Comparison of ENCODE assay signal across 1 cellular context in the genomic region with DNA sequence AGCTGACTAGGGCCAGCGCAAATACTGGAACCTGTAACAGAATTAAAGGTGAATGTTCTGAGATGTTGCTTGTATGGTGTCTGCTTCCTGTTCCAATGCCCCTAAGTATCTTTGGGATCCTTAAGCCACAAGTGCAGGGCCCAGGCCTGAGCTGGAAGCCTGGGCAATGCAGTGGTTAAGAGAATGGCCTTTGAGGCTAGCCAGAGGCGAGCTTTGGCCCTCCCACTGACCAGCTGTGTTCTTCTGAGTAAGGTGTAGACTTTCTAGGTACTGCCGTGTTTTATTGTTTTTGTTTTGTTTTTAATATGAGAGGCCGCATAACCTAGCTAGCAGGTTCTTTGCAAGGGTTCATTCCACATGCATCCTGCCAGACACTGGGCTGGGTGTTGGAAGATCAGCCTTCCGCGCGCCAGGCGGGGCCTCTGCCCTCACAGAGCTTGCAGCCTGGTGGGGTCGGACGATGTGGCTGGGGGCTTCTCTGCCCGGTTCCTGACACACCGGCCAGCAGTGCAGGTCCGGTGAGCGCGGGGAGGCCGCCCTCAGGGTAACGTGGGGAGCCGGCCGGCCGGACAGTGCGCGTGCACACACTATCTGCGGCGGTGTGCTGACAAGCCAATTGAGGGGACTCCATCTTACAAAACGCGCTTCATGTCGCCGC.
A peak's percentile ranks its signal among the peaks of the same experiment; 100 is the strongest.
TF ChIP-seq lines count a peak whose summit lies in the region.

No MANE protein-coding gene starts in this region.

TF ChIP-seq in HepG2, 621 proteins besides CTCF, POLR2A, EP300 and RAD21 (continued from another document and continues in another):
- TF ChIP-seq, protein P1, sequence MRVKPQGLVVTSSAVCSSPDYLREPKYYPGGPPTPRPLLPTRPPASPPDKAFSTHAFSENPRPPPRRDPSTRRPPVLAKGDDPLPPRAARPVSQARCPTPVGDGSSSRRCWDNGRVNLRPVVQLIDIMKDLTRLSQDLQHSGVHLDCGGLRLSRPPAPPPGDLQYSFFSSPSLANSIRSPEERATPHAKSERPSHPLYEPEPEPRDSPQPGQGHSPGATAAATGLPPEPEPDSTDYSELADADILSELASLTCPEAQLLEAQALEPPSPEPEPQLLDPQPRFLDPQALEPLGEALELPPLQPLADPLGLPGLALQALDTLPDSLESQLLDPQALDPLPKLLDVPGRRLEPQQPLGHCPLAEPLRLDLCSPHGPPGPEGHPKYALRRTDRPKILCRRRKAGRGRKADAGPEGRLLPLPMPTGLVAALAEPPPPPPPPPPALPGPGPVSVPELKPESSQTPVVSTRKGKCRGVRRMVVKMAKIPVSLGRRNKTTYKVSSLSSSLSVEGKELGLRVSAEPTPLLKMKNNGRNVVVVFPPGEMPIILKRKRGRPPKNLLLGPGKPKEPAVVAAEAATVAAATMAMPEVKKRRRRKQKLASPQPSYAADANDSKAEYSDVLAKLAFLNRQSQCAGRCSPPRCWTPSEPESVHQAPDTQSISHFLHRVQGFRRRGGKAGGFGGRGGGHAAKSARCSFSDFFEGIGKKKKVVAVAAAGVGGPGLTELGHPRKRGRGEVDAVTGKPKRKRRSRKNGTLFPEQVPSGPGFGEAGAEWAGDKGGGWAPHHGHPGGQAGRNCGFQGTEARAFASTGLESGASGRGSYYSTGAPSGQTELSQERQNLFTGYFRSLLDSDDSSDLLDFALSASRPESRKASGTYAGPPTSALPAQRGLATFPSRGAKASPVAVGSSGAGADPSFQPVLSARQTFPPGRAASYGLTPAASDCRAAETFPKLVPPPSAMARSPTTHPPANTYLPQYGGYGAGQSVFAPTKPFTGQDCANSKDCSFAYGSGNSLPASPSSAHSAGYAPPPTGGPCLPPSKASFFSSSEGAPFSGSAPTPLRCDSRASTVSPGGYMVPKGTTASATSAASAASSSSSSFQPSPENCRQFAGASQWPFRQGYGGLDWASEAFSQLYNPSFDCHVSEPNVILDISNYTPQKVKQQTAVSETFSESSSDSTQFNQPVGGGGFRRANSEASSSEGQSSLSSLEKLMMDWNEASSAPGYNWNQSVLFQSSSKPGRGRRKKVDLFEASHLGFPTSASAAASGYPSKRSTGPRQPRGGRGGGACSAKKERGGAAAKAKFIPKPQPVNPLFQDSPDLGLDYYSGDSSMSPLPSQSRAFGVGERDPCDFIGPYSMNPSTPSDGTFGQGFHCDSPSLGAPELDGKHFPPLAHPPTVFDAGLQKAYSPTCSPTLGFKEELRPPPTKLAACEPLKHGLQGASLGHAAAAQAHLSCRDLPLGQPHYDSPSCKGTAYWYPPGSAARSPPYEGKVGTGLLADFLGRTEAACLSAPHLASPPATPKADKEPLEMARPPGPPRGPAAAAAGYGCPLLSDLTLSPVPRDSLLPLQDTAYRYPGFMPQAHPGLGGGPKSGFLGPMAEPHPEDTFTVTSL (CRISPR knock-in tag; IDR thresholded peaks at IDR 0.05; ENCODE audit: borderline replicate concordance) = 0 out of 2 replicates have a peak, but pooled peaks have one; percentile 36
- TF ChIP-seq, protein P2, sequence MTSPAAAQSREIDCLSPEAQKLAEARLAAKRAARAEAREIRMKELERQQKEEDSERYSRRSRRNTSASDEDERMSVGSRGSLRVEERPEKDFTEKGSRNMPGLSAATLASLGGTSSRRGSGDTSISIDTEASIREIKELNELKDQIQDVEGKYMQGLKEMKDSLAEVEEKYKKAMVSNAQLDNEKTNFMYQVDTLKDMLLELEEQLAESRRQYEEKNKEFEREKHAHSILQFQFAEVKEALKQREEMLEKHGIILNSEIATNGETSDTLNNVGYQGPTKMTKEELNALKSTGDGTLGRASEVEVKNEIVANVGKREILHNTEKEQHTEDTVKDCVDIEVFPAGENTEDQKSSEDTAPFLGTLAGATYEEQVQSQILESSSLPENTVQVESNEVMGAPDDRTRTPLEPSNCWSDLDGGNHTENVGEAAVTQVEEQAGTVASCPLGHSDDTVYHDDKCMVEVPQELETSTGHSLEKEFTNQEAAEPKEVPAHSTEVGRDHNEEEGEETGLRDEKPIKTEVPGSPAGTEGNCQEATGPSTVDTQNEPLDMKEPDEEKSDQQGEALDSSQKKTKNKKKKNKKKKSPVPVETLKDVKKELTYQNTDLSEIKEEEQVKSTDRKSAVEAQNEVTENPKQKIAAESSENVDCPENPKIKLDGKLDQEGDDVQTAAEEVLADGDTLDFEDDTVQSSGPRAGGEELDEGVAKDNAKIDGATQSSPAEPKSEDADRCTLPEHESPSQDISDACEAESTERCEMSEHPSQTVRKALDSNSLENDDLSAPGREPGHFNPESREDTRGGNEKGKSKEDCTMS (CRISPR knock-in tag; conservative IDR thresholded peaks at IDR 0.05) = no peak
- TF ChIP-seq ZNF644 (CRISPR knock-in tag; IDR thresholded peaks at IDR 0.05; ENCODE audit: low read depth) = no peak
- TF ChIP-seq, protein P3, sequence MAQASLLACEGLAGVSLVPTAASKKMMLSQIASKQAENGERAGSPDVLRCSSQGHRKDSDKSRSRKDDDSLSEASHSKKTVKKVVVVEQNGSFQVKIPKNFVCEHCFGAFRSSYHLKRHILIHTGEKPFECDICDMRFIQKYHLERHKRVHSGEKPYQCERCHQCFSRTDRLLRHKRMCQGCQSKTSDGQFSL (CRISPR knock-in tag; IDR thresholded peaks at IDR 0.05) = no peak
- no peak for TF ChIP-seq FOXA1 (IDR thresholded peaks at IDR 0.05)
- no peak for TF ChIP-seq FOXA1 (CRISPR knock-in tag; IDR thresholded peaks at IDR 0.05)
- TF ChIP-seq, protein P4, sequence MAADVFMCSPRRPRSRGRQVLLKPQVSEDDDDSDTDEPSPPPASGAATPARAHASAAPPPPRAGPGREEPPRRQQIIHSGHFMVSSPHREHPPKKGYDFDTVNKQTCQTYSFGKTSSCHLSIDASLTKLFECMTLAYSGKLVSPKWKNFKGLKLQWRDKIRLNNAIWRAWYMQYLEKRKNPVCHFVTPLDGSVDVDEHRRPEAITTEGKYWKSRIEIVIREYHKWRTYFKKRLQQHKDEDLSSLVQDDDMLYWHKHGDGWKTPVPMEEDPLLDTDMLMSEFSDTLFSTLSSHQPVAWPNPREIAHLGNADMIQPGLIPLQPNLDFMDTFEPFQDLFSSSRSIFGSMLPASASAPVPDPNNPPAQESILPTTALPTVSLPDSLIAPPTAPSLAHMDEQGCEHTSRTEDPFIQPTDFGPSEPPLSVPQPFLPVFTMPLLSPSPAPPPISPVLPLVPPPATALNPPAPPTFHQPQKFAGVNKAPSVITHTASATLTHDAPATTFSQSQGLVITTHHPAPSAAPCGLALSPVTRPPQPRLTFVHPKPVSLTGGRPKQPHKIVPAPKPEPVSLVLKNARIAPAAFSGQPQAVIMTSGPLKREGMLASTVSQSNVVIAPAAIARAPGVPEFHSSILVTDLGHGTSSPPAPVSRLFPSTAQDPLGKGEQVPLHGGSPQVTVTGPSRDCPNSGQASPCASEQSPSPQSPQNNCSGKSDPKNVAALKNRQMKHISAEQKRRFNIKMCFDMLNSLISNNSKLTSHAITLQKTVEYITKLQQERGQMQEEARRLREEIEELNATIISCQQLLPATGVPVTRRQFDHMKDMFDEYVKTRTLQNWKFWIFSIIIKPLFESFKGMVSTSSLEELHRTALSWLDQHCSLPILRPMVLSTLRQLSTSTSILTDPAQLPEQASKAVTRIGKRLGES (CRISPR knock-in tag; IDR thresholded peaks at IDR 0.05; ENCODE audit: borderline replicate concordance) = no peak
- TF ChIP-seq SOX13 (IDR thresholded peaks at IDR 0.05) = no peak
- TF ChIP-seq SOX13 (CRISPR knock-in tag; conservative IDR thresholded peaks at IDR 0.05 in 1 of 2, IDR thresholded peaks at IDR 0.05 in 1 of 2) = peak in 1 of 2 experiments; percentile 51; a peak in 1 of 4 replicates
- no peak for TF ChIP-seq MEIS1 (CRISPR knock-in tag; IDR thresholded peaks at IDR 0.05; ENCODE audit: borderline replicate concordance)
- TF ChIP-seq, protein P5, sequence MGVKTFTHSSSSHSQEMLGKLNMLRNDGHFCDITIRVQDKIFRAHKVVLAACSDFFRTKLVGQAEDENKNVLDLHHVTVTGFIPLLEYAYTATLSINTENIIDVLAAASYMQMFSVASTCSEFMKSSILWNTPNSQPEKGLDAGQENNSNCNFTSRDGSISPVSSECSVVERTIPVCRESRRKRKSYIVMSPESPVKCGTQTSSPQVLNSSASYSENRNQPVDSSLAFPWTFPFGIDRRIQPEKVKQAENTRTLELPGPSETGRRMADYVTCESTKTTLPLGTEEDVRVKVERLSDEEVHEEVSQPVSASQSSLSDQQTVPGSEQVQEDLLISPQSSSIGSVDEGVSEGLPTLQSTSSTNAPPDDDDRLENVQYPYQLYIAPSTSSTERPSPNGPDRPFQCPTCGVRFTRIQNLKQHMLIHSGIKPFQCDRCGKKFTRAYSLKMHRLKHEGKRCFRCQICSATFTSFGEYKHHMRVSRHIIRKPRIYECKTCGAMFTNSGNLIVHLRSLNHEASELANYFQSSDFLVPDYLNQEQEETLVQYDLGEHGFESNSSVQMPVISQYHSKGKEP (CRISPR knock-in tag; IDR thresholded peaks at IDR 0.05) = no peak
- peak; percentile 86; the same call in 1 of the 2 replicates for TF ChIP-seq FIP1L1 (IDR thresholded peaks at IDR 0.05; ENCODE audit: borderline replicate concordance, insufficient read depth, low read depth, low read length)
- TF ChIP-seq RBAK (CRISPR knock-in tag; IDR thresholded peaks at IDR 0.05) = peak; percentile 45; the same call in 1 of the 2 replicates
- no peak for TF ChIP-seq KLF6 (CRISPR knock-in tag; IDR thresholded peaks at IDR 0.05)
- TF ChIP-seq ZFYVE20 (CRISPR knock-in tag; IDR thresholded peaks at IDR 0.05; ENCODE audit: borderline replicate concordance, low read depth) = 0 out of 2 replicates have a peak, but pooled peaks have one; percentile 16
- TF ChIP-seq, protein P6, sequence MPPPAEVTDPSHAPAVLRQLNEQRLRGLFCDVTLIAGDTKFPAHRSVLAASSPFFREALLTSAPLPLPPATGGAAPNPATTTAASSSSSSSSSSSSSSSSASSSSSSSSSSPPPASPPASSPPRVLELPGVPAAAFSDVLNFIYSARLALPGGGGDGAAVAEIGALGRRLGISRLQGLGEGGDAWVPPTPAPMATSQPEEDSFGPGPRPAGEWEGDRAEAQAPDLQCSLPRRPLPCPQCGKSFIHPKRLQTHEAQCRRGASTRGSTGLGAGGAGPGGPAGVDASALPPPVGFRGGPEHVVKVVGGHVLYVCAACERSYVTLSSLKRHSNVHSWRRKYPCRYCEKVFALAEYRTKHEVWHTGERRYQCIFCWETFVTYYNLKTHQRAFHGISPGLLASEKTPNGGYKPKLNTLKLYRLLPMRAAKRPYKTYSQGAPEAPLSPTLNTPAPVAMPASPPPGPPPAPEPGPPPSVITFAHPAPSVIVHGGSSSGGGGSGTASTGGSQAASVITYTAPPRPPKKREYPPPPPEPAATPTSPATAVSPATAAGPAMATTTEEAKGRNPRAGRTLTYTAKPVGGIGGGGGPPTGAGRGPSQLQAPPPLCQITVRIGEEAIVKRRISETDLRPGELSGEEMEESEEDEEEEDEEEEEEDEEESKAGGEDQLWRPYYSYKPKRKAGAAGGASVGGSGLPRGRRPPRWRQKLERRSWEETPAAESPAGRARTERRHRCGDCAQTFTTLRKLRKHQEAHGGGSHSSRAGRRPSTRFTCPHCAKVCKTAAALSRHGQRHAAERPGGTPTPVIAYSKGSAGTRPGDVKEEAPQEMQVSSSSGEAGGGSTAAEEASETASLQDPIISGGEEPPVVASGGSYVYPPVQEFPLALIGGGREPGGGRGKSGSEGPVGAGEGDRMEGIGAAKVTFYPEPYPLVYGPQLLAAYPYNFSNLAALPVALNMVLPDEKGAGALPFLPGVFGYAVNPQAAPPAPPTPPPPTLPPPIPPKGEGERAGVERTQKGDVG (CRISPR knock-in tag; IDR thresholded peaks at IDR 0.05; ENCODE audit: borderline replicate concordance) = peak; percentile 94
- no peak; the same call in 1 of the 2 replicates for TF ChIP-seq ZNF230 (CRISPR knock-in tag; IDR thresholded peaks at IDR 0.05)
- no peak for TF ChIP-seq MBNL3 (CRISPR knock-in tag; conservative IDR thresholded peaks at IDR 0.05)
- no peak for TF ChIP-seq ZFX (CRISPR knock-in tag; IDR thresholded peaks at IDR 0.05; ENCODE audit: low read depth)
- no peak for TF ChIP-seq DNMT1 (CRISPR knock-in tag; IDR thresholded peaks at IDR 0.05)
- no peak for TF ChIP-seq HNF4A (CRISPR knock-in tag; IDR thresholded peaks at IDR 0.05)
- 0 out of 2 replicates have a peak, but pooled peaks have one; percentile 46 for TF ChIP-seq ZMYM3 (CRISPR knock-in tag; IDR thresholded peaks at IDR 0.05)
- TF ChIP-seq, protein P7, sequence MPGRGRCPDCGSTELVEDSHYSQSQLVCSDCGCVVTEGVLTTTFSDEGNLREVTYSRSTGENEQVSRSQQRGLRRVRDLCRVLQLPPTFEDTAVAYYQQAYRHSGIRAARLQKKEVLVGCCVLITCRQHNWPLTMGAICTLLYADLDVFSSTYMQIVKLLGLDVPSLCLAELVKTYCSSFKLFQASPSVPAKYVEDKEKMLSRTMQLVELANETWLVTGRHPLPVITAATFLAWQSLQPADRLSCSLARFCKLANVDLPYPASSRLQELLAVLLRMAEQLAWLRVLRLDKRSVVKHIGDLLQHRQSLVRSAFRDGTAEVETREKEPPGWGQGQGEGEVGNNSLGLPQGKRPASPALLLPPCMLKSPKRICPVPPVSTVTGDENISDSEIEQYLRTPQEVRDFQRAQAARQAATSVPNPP (CRISPR knock-in tag; IDR thresholded peaks at IDR 0.05) = no peak
- TF ChIP-seq, protein P8, sequence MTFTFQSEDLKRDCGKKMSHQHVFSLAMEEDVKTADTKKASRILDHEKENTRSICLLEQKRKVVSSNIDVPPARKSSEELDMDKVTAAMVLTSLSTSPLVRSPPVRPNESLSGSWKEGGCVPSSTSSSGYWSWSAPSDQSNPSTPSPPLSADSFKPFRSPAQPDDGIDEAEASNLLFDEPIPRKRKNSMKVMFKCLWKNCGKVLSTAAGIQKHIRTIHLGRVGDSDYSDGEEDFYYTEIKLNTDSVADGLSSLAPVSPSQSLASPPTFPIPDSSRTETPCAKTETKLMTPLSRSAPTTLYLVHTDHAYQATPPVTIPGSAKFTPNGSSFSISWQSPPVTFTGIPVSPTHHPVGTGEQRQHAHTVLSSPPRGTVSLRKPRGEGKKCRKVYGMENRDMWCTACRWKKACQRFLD (CRISPR knock-in tag; IDR thresholded peaks at IDR 0.05; ENCODE audit: borderline replicate concordance) = no peak
- TF ChIP-seq SUZ12 (IDR thresholded peaks at IDR 0.05; ENCODE audit: low read depth, low read length) = no peak
- TF ChIP-seq ZMYM2 (CRISPR knock-in tag; IDR thresholded peaks at IDR 0.05) = peak; percentile 43; the same call in 1 of the 2 replicates
- TF ChIP-seq ZNF761 (CRISPR knock-in tag; conservative IDR thresholded peaks at IDR 0.05) = no peak
- TF ChIP-seq, protein P9, sequence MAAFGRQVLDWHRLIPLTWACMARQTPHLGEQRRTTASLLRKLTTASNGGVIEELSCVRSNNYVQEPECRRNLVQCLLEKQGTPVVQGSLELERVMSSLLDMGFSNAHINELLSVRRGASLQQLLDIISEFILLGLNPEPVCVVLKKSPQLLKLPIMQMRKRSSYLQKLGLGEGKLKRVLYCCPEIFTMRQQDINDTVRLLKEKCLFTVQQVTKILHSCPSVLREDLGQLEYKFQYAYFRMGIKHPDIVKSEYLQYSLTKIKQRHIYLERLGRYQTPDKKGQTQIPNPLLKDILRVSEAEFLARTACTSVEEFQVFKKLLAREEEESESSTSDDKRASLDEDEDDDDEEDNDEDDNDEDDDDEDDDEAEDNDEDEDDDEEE (CRISPR knock-in tag; IDR thresholded peaks at IDR 0.05) = no peak
- TF ChIP-seq HMG20B (CRISPR knock-in tag; conservative IDR thresholded peaks at IDR 0.05) = no peak
- TF ChIP-seq, protein P10, sequence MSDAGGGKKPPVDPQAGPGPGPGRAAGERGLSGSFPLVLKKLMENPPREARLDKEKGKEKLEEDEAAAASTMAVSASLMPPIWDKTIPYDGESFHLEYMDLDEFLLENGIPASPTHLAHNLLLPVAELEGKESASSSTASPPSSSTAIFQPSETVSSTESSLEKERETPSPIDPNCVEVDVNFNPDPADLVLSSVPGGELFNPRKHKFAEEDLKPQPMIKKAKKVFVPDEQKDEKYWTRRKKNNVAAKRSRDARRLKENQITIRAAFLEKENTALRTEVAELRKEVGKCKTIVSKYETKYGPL (CRISPR knock-in tag; IDR thresholded peaks at IDR 0.05) = no peak
- no peak for TF ChIP-seq TBX3 (IDR thresholded peaks at IDR 0.05; ENCODE audit: borderline replicate concordance)
